ENCODE assay signal across 1 cellular context in the genomic region with DNA sequence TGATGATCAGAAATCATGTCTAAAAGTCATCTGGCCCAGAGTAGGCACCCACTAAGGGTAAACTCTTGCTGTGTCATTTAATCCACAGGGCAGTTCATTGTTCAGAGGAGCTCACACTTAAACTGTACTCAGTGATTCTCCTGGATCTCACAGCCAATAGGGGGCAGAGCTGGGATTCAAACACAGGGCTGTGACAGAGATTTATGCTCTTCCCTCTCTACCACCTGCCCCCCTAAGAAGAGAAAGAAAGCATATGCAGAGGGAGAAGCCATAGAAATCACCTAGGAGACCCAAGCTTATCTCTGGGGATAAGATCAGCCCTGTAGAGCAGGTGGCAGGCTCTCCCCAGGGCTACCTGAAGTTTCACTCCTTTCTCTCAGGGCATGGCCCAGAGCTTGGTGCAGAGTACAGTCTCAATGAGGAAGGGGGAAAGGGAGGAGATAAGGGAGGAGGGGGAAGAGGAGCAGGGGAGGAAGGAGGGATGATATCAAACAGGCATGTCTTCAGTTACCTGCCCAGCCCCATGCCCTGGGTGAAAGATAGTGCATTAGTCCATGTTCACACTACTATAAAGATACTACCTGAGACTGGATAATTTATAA.
TF ChIP-seq lines count a peak whose summit lies in the region.

No MANE protein-coding gene starts in this region.

TF ChIP-seq in liver, 16 proteins besides CTCF, POLR2A, EP300 and RAD21 (continued from another document):
- no peak for TF ChIP-seq HNF4G (IDR thresholded peaks at IDR 0.05)
- TF ChIP-seq, protein P1, sequence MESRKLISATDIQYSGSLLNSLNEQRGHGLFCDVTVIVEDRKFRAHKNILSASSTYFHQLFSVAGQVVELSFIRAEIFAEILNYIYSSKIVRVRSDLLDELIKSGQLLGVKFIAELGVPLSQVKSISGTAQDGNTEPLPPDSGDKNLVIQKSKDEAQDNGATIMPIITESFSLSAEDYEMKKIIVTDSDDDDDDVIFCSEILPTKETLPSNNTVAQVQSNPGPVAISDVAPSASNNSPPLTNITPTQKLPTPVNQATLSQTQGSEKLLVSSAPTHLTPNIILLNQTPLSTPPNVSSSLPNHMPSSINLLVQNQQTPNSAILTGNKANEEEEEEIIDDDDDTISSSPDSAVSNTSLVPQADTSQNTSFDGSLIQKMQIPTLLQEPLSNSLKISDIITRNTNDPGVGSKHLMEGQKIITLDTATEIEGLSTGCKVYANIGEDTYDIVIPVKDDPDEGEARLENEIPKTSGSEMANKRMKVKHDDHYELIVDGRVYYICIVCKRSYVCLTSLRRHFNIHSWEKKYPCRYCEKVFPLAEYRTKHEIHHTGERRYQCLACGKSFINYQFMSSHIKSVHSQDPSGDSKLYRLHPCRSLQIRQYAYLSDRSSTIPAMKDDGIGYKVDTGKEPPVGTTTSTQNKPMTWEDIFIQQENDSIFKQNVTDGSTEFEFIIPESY (IDR thresholded peaks at IDR 0.05) = no peak
- TF ChIP-seq RXRA (IDR thresholded peaks at IDR 0.05) = no peak
- TF ChIP-seq, protein P2, sequence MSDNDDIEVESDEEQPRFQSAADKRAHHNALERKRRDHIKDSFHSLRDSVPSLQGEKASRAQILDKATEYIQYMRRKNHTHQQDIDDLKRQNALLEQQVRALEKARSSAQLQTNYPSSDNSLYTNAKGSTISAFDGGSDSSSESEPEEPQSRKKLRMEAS (IDR thresholded peaks at IDR 0.05) = no peak
